ENCODE assay signal across 10 cellular contexts in the genomic region with DNA sequence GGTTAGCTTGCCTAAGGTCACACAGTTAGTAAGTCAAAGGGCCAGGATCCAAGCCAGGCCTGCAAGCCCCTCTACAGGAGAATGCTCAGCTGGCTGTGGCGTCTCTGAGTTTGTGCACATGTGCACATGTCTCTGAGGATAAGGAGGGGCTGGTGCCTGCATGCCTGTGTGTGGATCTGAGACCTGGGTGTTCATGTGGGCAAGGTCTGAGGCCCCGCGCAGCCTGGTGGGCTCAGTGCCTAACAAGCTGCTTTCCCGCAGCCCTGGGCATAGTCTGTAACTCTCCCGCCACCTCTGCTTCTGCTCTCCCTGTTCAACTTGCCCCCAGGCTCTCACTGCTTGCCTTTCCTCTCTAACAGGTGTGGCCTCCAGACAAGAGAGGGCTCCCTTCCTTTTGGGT. TPM values are rescaled to one million over a fixed set of nuclear protein-coding genes. Genes with fewer than 3 reads are reported as not detected.
"Had no signal": no experiment of that assay in that cellular context is flagged by ENCODE, and none has a peak within 500 bp of the region (broad histone marks: within the 10 kb centered on the region; RNA-seq: fewer than 3 reads in every experiment).

No MANE protein-coding gene starts in this region.

- H3K4me2 ChIP-seq: GM23338 had no signal

- H2AFZ ChIP-seq: GM23338 had no signal

- H3K4me3 ChIP-seq: GM23338, K562 had no signal

- FAIRE-seq: H1, H54, HepG2, K562 had no signal

- ATAC-seq: GM23338, HepG2, K562 had no signal

- DNase-seq: H9, HCEC 1CT, HFFc6 had no signal

- H3K27ac ChIP-seq: HL-60 had no signal

RNA-seq across cellular contexts. Expression of gene SLC6A12, which starts 4.3 kb away (rescaled TPM):
- total RNA-seq: HFFc6, HT1080, K562 had no signal
- polyA plus RNA-seq: GM23338, K562 had no signal

RNA-seq across cellular contexts. Expression of gene SLC6A13, which starts 44.4 kb away (rescaled TPM):
- total RNA-seq: GM23338, H1, H9, HFFc6, HT1080 had no signal
- polyA plus RNA-seq: GM23338 had no signal
